ENCODE assay signal across 8 cellular contexts in genomic region chr4:145956288-145956890, GRCh38. TPM values are rescaled to one million over a fixed set of nuclear protein-coding genes. Genes with fewer than 3 reads are reported as not detected.
DNase-seq lines count a peak whose midpoint lies in the region; ATAC-seq and TF ChIP-seq lines count a peak whose summit lies in the region.

No MANE protein-coding gene starts in this region.

- no peak overlapping the region for H3K4me3 ChIP-seq in AG04450 (ENCODE audit: low read depth, low read length)

- no peaks in the 10 kb centered on the region for H3K27me3 Mint-ChIP-seq in neural crest cell (ENCODE audit: low read depth)

- H3K4me1 Mint-ChIP-seq in neural crest cell = no peaks in the 10 kb centered on the region

- no peaks in the 10 kb centered on the region for H3K36me3 Mint-ChIP-seq in neural crest cell (ENCODE audit: low read depth)

- H3K27ac ChIP-seq in AG04450 (ENCODE audit: low read depth, low read length) = no peak overlapping the region

- DNase-seq in AG04450 (ENCODE audit: low read depth, low spot score) (no peak), GM03348 (ENCODE audit: low spot score) (peak; percentile 65), SK-MEL-5 (ENCODE audit: low read depth, low spot score) (peak; percentile 68), neural crest cell (ENCODE audit: low read depth, low spot score) (peak; percentile 49)
- peak; percentile 20 for DNase-seq in effector CD4-positive, alpha-beta T cell
- DNase-seq in NK-92 treated with Interleukin-12 subunit alpha and Interleukin-12 subunit beta, amount 100 ng/mL, for 24 hours (lab: John Stamatoyannopoulos, UW) = no peak

- peaks cover 7% of the 10 kb centered on the region for H3K27me3 ChIP-seq in AG04450 (ENCODE audit: control insufficient read depth, insufficient read depth, low read length)

- no peak overlapping the region for H3K27ac Mint-ChIP-seq in neural crest cell (ENCODE audit: unreplicated experiment)

- in situ Hi-C loops in SK-MEL-5 (cut with HindIII; ENCODE audit: low pct_unique_long_range_greater_than_20kb, low sequenced_read_pairs) = no loop called here

- H3K4me3 Mint-ChIP-seq in neural crest cell = no peak overlapping the region

- 0 out of 2 replicates have a peak, but pooled peaks cover 3% of the 10 kb centered on the region for H3K9me3 ChIP-seq in AG04450 (ENCODE audit: control insufficient read depth, insufficient read depth, low read length)

- TF ChIP-seq CTCF in AG04450 (IDR thresholded peaks at IDR 0.05; ENCODE audit: low read depth, low read length) (peak; percentile 81), neural crest cell (conservative IDR thresholded peaks at IDR 0.05) (peak; percentile 82)

- POLR2A ChIA-PET in AG04450 (lab: Yijun Ruan, JAX) = no interaction called here

- H3K9me3 Mint-ChIP-seq in neural crest cell = peaks cover 3% of the 10 kb centered on the region

- ATAC-seq in HG03442 (IDR thresholded peaks at IDR 0.05; ENCODE audit: unreplicated experiment) (peak; percentile 61), GM21423 (IDR thresholded peaks at IDR 0.05; ENCODE audit: unreplicated experiment) (no peak)

- CTCF ChIA-PET in AG04450 (lab: Charles Lee) = interaction anchor here (0.6 to 3.1 kb wide), 16 partner anchors 8 to 1575 kb away, joined by 3 to 11 read pairs (median 4); no protein-coding TSS in a partner anchor

RNA-seq across cellular contexts. Expression of gene ZNF827, which starts 17.8 kb away (rescaled TPM):
- polyA plus RNA-seq in AG04450 (2011; rRNA removed) = 9.8 and 12.2 TPM in 2 replicates
- 34.5 and 37.0 TPM in 2 replicates for polyA minus RNA-seq in AG04450 (2011; rRNA and poly(A)+ RNA removed)
- total RNA-seq in SK-MEL-5 (2014; rRNA removed; shearing (Covaris generic)) = 5.8 and 5.9 TPM in 2 replicates
- polyA plus RNA-seq in SK-MEL-5 (2015; cell fraction: cytosol; rRNA removed) = 9.9 and 31.3 TPM in 2 replicates
- polyA plus RNA-seq in SK-MEL-5 (2015; cell fraction: nucleus; rRNA removed) = 21.1 and 54.1 TPM in 2 replicates
- total RNA-seq in neural crest cell = 13.0 and 21.2 TPM in 2 replicates

Comparison
In these comparisons a context has a peak if more than half of its experiments do, and no peak if none do; other contexts are left out.
1. DNase-seq: peak in GM03348 (single experiment), SK-MEL-5 (single experiment), effector CD4-positive, alpha-beta T cell (single experiment) and neural crest cell (single experiment); none in AG04450 (single experiment) and NK-92 treated with Interleukin-12 subunit alpha and Interleukin-12 subunit beta, amount 100 ng/mL, for 24 hours (single experiment).